Comparison of ENCODE assay signal across 12 cellular contexts in genomic region chr5:57117601-57118000, GRCh38. TPM values are rescaled to one million over a fixed set of nuclear protein-coding genes. Genes with fewer than 3 reads are reported as not detected.
A peak's percentile ranks its signal among the peaks of the same experiment; 100 is the strongest.
DNase-seq lines count a peak whose midpoint lies in the region; ATAC-seq and TF ChIP-seq lines count a peak whose summit lies in the region.
"Had no signal": no experiment of that assay in that cellular context is flagged by ENCODE, and none has a peak within 500 bp of the region (broad histone marks: within the 10 kb centered on the region; RNA-seq: fewer than 3 reads in every experiment).

No MANE protein-coding gene starts in this region.

- no peaks in the 10 kb centered on the region for H3K36me3 Mint-ChIP-seq in activated T-helper 17 cell treated with anti-CD3 and anti-CD28 coated beads, Interleukin-2, amount 50 U/mL, for 72 hours (ENCODE audit: low read depth)

- H3K27ac ChIP-seq in dorsolateral prefrontal cortex: no peak overlapping the region
- H3K27ac ChIP-seq in adrenal gland: no peak overlapping the region
- H3K27ac ChIP-seq: BLaER1, gastrocnemius medialis had no signal

- H3K27me3 Mint-ChIP-seq in activated T-helper 17 cell treated with anti-CD3 and anti-CD28 coated beads, Interleukin-2, amount 50 U/mL, for 72 hours: no peaks in the 10 kb centered on the region

- ATAC-seq in activated T-helper 17 cell treated with anti-CD3 and anti-CD28 coated beads, Interleukin-2, amount 50 U/mL, for 72 hours (replicated peaks): peak; percentile 98
- ATAC-seq: gastrocnemius medialis had no signal

- intact Hi-C loops in dorsolateral prefrontal cortex (cut with DNase I): no loop called here
- intact Hi-C loops in adrenal gland (cut with DNase I): no loop called here

- H3K4me1 Mint-ChIP-seq in activated T-helper 17 cell treated with anti-CD3 and anti-CD28 coated beads, Interleukin-2, amount 50 U/mL, for 72 hours: peaks cover 15% of the 10 kb centered on the region

- TF ChIP-seq CTCF in dorsolateral prefrontal cortex (IDR thresholded peaks at IDR 0.05 in 54 of 56, conservative IDR thresholded peaks at IDR 0.05 in 2 of 56; ENCODE audit: low read depth in 1 of 56, partially characterized antibody in 56 of 56) (no peak), adrenal gland (IDR thresholded peaks at IDR 0.05) (no peak)

- peak overlapping the region; percentile 39 for H3K4me3 Mint-ChIP-seq in activated T-helper 17 cell treated with anti-CD3 and anti-CD28 coated beads, Interleukin-2, amount 50 U/mL, for 72 hours
- H3K4me3 Mint-ChIP-seq: HFFc6 had no signal

- no peak overlapping the region for H3K4me3 ChIP-seq in dorsolateral prefrontal cortex
- H3K4me3 ChIP-seq in adrenal gland: no peak overlapping the region
- H3K4me3 ChIP-seq: BLaER1, gastrocnemius medialis had no signal

- H3K27ac Mint-ChIP-seq in activated T-helper 17 cell treated with anti-CD3 and anti-CD28 coated beads, Interleukin-2, amount 50 U/mL, for 72 hours: peak overlapping the region; percentile 71
- H3K27ac Mint-ChIP-seq: HFFc6 had no signal

- no peaks in the 10 kb centered on the region for H3K4me1 ChIP-seq in adrenal gland (replicated peaks in 1 of 2)
- H3K4me1 ChIP-seq: BLaER1, gastrocnemius medialis had no signal

- no peaks in the 10 kb centered on the region for H3K36me3 ChIP-seq in adrenal gland (replicated peaks in 1 of 2)
- H3K36me3 ChIP-seq: BLaER1, gastrocnemius medialis had no signal

- no peaks in the 10 kb centered on the region for H3K9me3 ChIP-seq in adrenal gland (replicated peaks in 1 of 3)
- H3K9me3 ChIP-seq: BLaER1, gastrocnemius medialis had no signal

- H3K9me3 Mint-ChIP-seq in activated T-helper 17 cell treated with anti-CD3 and anti-CD28 coated beads, Interleukin-2, amount 50 U/mL, for 72 hours: no peaks in the 10 kb centered on the region

- no peak for TF ChIP-seq POLR2A in adrenal gland (IDR thresholded peaks at IDR 0.05)

- peak; percentile 8 for DNase-seq in EL
- DNase-seq in T-helper 2 cell: peak in 4 of 5 experiments; percentile 3 to 82 (median 42)
- DNase-seq in stimulated activated CD4-positive, alpha-beta T cell treated with anti-CD3 and anti-CD28 coated beads, Interleukin-1b, Interleukin-23, amount 100 ng/mL, for 48 hours: peak; percentile 57
- no peak for DNase-seq in dorsolateral prefrontal cortex
- DNase-seq in Ammon's horn (ENCODE audit: low spot score): no peak
- DNase-seq in adrenal gland: no peak
- DNase-seq in 8988T: no peak
- DNase-seq: gastrocnemius medialis, HFFc6, Karpas-422 had no signal

- H3K27me3 ChIP-seq in dorsolateral prefrontal cortex (no peaks in the 10 kb centered on the region), adrenal gland (no peaks in the 10 kb centered on the region)
- H3K27me3 ChIP-seq: BLaER1, gastrocnemius medialis had no signal

- 48 to 64% (median 58%) methylated on average over 1 of the region's 1 CpG for WGBS in adrenal gland, 4 donors

RNA-seq across cellular contexts. Expression of gene GPBP1, which starts 56.3 kb away (rescaled TPM):
- total RNA-seq in activated T-helper 17 cell treated with anti-CD3 and anti-CD28 coated beads, Interleukin-2, amount 50 U/mL, for 72 hours: 100 to 1,000 TPM in 1 of 2 donors, 10 to 100 TPM in 1; 83.6 to 123 TPM
- total RNA-seq in dorsolateral prefrontal cortex: 100 to 1,000 TPM in 111 of 120 experiments, 10 to 100 TPM in 9; 86.6 to 165 (median 112) TPM
- total RNA-seq in adrenal gland: 100 to 1,000 TPM in 1 of 8 donors, 10 to 100 TPM in 7; 38.7 to 103 (median 74.8) TPM
- 100 to 1,000 TPM in 1 of 3 donors, 10 to 100 TPM in 2; 60.9 to 115 (median 92.6) TPM for polyA plus RNA-seq in adrenal gland

Comparison
In these comparisons a context has a peak if more than half of its experiments do, and no peak if none do; other contexts are left out.
1. DNase-seq: peak in EL (single experiment), T-helper 2 cell (4 of 5) and stimulated activated CD4-positive, alpha-beta T cell treated with anti-CD3 and anti-CD28 coated beads, Interleukin-1b, Interleukin-23, amount 100 ng/mL, for 48 hours (single experiment); none in dorsolateral prefrontal cortex (0 of 10), Ammon's horn (single experiment), adrenal gland (0 of 7) and 8988T (single experiment).